Comparison of ENCODE assay signal across 8 cellular contexts in the genomic region with DNA sequence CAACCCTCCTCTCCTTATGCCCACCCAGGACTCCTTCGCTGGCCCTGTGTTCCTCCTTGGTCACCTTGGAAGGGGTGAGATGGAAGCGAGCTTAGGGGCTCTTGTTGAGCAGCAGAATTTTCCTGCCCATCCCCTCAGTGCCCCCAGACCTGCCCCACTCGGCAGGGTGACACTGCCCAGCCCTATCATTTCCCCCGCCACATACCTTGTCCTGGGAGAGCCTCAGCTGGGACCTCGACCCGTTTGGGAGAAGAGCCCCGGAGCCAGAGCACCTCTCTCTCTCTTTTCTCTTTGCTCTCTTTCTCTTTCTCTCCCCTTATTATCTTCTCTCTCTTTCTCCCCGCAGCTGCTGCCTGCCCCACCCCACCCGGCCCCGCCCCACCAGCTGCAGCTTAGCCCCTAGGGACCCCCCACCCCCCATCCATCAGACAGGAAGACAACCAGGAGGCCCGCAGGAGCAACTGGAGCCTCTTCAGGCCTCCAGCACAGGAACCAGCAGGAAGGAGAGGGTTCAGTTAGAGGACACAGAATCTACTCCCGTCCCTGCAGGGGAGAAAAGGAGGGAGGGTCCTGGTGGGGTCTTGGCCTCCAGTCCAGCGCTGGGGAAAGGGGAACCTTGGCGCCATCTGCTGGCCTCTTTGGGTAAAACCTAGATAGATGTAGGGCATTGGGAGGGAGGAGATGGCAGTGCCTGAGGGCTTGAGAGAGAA. TPM values are rescaled to one million over a fixed set of nuclear protein-coding genes. Genes with fewer than 3 reads are reported as not detected.
DNase-seq lines count a peak whose midpoint lies in the region; ATAC-seq and TF ChIP-seq lines count a peak whose summit lies in the region.

No MANE protein-coding gene starts in this region.

- H3K9me3 Mint-ChIP-seq in glutamatergic neuron (ENCODE audit: unreplicated experiment) = peaks cover 26% of the 10 kb centered on the region

- H3K9ac ChIP-seq in parathyroid adenoma = no peak overlapping the region

- DNase-seq in DMS153 (lab: John Stamatoyannopoulos, UW) = peak; percentile 32
- DNase-seq in RWPE1 (ENCODE audit: low spot score) = peak; percentile 50
- DNase-seq in activated effector memory CD4-positive, alpha-beta T cell treated with Interleukin-2 at 50 U/mL for 16 hours = peak; percentile 32
- DNase-seq in glutamatergic neuron = peak; percentile 96
- peak in 1 of 2 donors; percentile 49 for DNase-seq in upper lobe of left lung

- H3K27ac Mint-ChIP-seq in glutamatergic neuron (ENCODE audit: unreplicated experiment) = peak overlapping the region; percentile 98

- H3K27ac ChIP-seq in RWPE1 = no peak overlapping the region
- H3K27ac ChIP-seq in parathyroid adenoma = no peak overlapping the region
- H3K27ac ChIP-seq in upper lobe of left lung = no peak overlapping the region

- peaks cover 8% of the 10 kb centered on the region for H3K36me3 Mint-ChIP-seq in glutamatergic neuron (ENCODE audit: unreplicated experiment)

- CTCF ChIA-PET in RWPE1 (lab: Yijun Ruan, JAX) = interaction anchor here (0.5 to 1.8 kb wide), 9 partner anchors 9 to 384 kb away, joined by 3 to 11 read pairs (median 5); partner anchors contain the start of gene HPCA

- peaks cover 16% of the 10 kb centered on the region for H3K27me3 Mint-ChIP-seq in glutamatergic neuron (ENCODE audit: unreplicated experiment)

- peak overlapping the region; percentile 95 for H3K4me3 Mint-ChIP-seq in glutamatergic neuron (ENCODE audit: unreplicated experiment)

- peak in 1 of 2 donors; percentile 81 for ATAC-seq in upper lobe of left lung (ENCODE audit: low FRiP score in 2 of 2)
- ATAC-seq in HG03196 (IDR thresholded peaks at IDR 0.05; ENCODE audit: unreplicated experiment) = no peak

- no peak overlapping the region for H3K4me2 ChIP-seq in parathyroid adenoma (ENCODE audit: low read length)

- peak; percentile 86 for TF ChIP-seq CTCF in LNCAP (IDR thresholded peaks at IDR 0.05)
- TF ChIP-seq CTCF in RWPE1 (conservative IDR thresholded peaks at IDR 0.05; ENCODE audit: low read depth) = peak; percentile 82
- TF ChIP-seq CTCF in glutamatergic neuron (IDR thresholded peaks at IDR 0.05; ENCODE audit: partially characterized antibody, unreplicated experiment) = peak; percentile 77
- peak; percentile 58 for TF ChIP-seq CTCF in parathyroid adenoma (IDR thresholded peaks at IDR 0.05)
- peak; percentile 58 to 86 (median 70) for TF ChIP-seq CTCF in upper lobe of left lung (IDR thresholded peaks at IDR 0.05)

- no peak for TF ChIP-seq EP300 in upper lobe of left lung (IDR thresholded peaks at IDR 0.05)

- no peaks in the 10 kb centered on the region for H3K9me3 ChIP-seq in parathyroid adenoma (ENCODE audit: control insufficient read depth, low read length)
- H3K9me3 ChIP-seq in upper lobe of left lung = no peaks in the 10 kb centered on the region

- H3K36me3 ChIP-seq in parathyroid adenoma (ENCODE audit: control insufficient read depth, insufficient read depth, low read length) (no peaks in the 10 kb centered on the region), upper lobe of left lung (no peaks in the 10 kb centered on the region)

- 27 to 43% methylated on average over 13 to 14 of the region's 14 CpGs for WGBS in upper lobe of left lung, 2 donors

- TF ChIP-seq POLR2A in upper lobe of left lung (IDR thresholded peaks at IDR 0.05) = no peak

- H3K4me3 ChIP-seq in parathyroid adenoma (ENCODE audit: low read depth, low read length) = no peak overlapping the region
- no peak overlapping the region for H3K4me3 ChIP-seq in upper lobe of left lung

- H2AFZ ChIP-seq in parathyroid adenoma = no peak overlapping the region

- H3K4me1 ChIP-seq in parathyroid adenoma (no peaks in the 10 kb centered on the region), upper lobe of left lung (peaks cover 13 to 30% (median 18%) of the 10 kb centered on the region in 4 donors)

- POLR2A ChIA-PET in RWPE1 (lab: Yijun Ruan, JAX; ENCODE audit: low non-redundant PET) = no interaction called here

- no peaks in the 10 kb centered on the region for H3K27me3 ChIP-seq in parathyroid adenoma (ENCODE audit: control insufficient read depth, insufficient read depth, low read length)
- peaks cover 0 to 16% (median 7%) of the 10 kb centered on the region in 4 donors for H3K27me3 ChIP-seq in upper lobe of left lung

- H3K79me2 ChIP-seq in parathyroid adenoma = no peaks in the 10 kb centered on the region

- H3K4me1 Mint-ChIP-seq in glutamatergic neuron (ENCODE audit: low read depth, unreplicated experiment) = peaks cover 32% of the 10 kb centered on the region

RNA-seq across cellular contexts. Expression of gene FNDC5, which starts 1.6 kb away (rescaled TPM):
- total RNA-seq in glutamatergic neuron (ENCODE audit: unreplicated experiment) (743 TPM), upper lobe of left lung (10 to 100 TPM in 1 of 6 donors, 1 to 10 TPM in 2, under 1 TPM in 1, not detected in 2; 0.30 to 10.3 (median 2.2) TPM)

RNA-seq across cellular contexts. Expression of gene HPCA, which starts 13.9 kb away (rescaled TPM):
- 156 TPM for total RNA-seq in glutamatergic neuron (ENCODE audit: unreplicated experiment)
- total RNA-seq in upper lobe of left lung = not detected

RNA-seq across cellular contexts. Expression of gene TMEM54, which starts 28.8 kb away (rescaled TPM):
- total RNA-seq in glutamatergic neuron (ENCODE audit: unreplicated experiment) (9.9 TPM), upper lobe of left lung (10 to 100 TPM; 37.7 to 94.1 (median 58.6) TPM)

RNA-seq across cellular contexts. Expression of gene S100PBP, which starts 54.9 kb away (rescaled TPM):
- 40.1 TPM for total RNA-seq in glutamatergic neuron (ENCODE audit: unreplicated experiment)
- 10 to 100 TPM; 20.8 to 85.9 (median 34.9) TPM for total RNA-seq in upper lobe of left lung

RNA-seq across cellular contexts. Expression of gene YARS1, which starts 55.2 kb away (rescaled TPM):
- total RNA-seq in glutamatergic neuron (ENCODE audit: unreplicated experiment) (197 TPM), upper lobe of left lung (100 to 1,000 TPM in 3 of 6 donors, 10 to 100 TPM in 3; 82.1 to 110 (median 95.1) TPM)

Comparison
In these comparisons a context has a peak if more than half of its experiments do, and no peak if none do; other contexts are left out.
1. RNA of gene FNDC5, which starts 1.6 kb away (total RNA-seq): 743 TPM in glutamatergic neuron (single experiment); 0.30 to 10.3 TPM in upper lobe of left lung; every median in the first group is over 10 times any median in the second.
2. RNA of gene HPCA, which starts 13.9 kb away (total RNA-seq): 156 TPM in glutamatergic neuron (single experiment); not detected in upper lobe of left lung; every median in the first group is over 100 times any median in the second.
3. Peak in every context shown above with its lines, with median percentiles within 50 percentile points of each other: CTCF ChIP-seq.